Comparison of ENCODE assay signal across 8 cellular contexts in genomic region chr13:48731957-48732569, GRCh38.
DNase-seq lines count a peak whose midpoint lies in the region; ATAC-seq lines count a peak whose summit lies in the region.

No MANE protein-coding gene starts in this region.

- peak; percentile 49 for DNase-seq in Ammon's horn (ENCODE audit: low spot score)
- DNase-seq in NCI-H69 (lab: John Stamatoyannopoulos, UW): peak; percentile 39
- DNase-seq in activated T-helper 1 cell treated with Interleukin-2 at 50 U/mL for 16 hours (ENCODE audit: low read depth): peak; percentile 26
- peak; percentile 14 for DNase-seq in glomerular endothelial cell (ENCODE audit: extremely low read depth, low read depth, low spot score)
- peak; percentile 23 to 59 for DNase-seq in stimulated activated CD4-positive, alpha-beta T cell treated with anti-CD3 and anti-CD28 coated beads, Interleukin-12 subunit alpha, Interleukin-12 subunit beta, amount 100 ng/mL, for 24 hours (ENCODE audit: low read depth in 2 of 2)
- DNase-seq in KG1 (lab: John Stamatoyannopoulos, UW): no peak
- DNase-seq in superior temporal gyrus (ENCODE audit: extremely low spot score): no peak

- peak; percentile 68 for ATAC-seq in GM21367 (IDR thresholded peaks at IDR 0.05; ENCODE audit: unreplicated experiment)

Comparison
In these comparisons a context has a peak if more than half of its experiments do, and no peak if none do; other contexts are left out.
1. DNase-seq: peak in Ammon's horn (single experiment), NCI-H69 (single experiment), activated T-helper 1 cell treated with Interleukin-2 at 50 U/mL for 16 hours (single experiment), glomerular endothelial cell (single experiment) and stimulated activated CD4-positive, alpha-beta T cell treated with anti-CD3 and anti-CD28 coated beads, Interleukin-12 subunit alpha, Interleukin-12 subunit beta, amount 100 ng/mL, for 24 hours (2 of 2); none in KG1 (single experiment) and superior temporal gyrus (single experiment).